ENCODE assay signal across 28 cellular contexts in the genomic region with DNA sequence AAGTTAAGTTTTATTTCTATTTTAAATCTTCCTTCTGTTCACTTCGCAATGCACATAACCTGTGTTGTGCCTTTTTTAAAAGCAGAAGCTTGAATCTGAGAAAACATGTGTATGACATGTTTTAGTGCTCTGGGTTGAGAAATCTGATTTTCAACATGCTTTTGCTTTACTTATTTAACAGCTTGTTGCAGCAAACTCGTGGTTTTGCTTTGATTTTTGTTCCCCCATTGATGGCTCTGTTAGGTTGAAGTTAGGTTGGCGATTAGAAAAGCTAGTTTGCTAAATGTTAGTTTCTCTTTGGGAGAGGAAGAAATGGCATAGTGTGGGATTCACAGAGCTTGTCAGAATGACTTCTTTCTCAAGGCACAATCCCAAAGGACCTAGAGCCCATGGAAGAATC.
DNase-seq lines count a peak whose midpoint lies in the region; ATAC-seq and TF ChIP-seq lines count a peak whose summit lies in the region.
"Had no signal": no experiment of that assay in that cellular context is flagged by ENCODE, and none has a peak within 500 bp of the region (broad histone marks: within the 10 kb centered on the region; RNA-seq: fewer than 3 reads in every experiment).

No MANE protein-coding gene starts in this region.

- in situ Hi-C loops in brain microvascular endothelial cell (cut with HindIII; ENCODE audit: low pct_ligation_motif_present, low sequenced_read_pairs), result no loop called here

- H3K4me3 Mint-ChIP-seq in CD14-positive monocyte (no peak overlapping the region), HFFc6 (peak overlapping the region; percentile 23; the same call in 1 of the 2 replicates), nephron progenitor cell (no peak overlapping the region)
- H3K4me3 Mint-ChIP-seq: activated CD4-positive, alpha-beta memory T cell treated with anti-CD3 and anti-CD28 coated beads, Interleukin-2, amount 10 ng/mL, durations not matched to agents 7 days and 5 days; activated naive CD8-positive, alpha-beta T cell treated with anti-CD3 and anti-CD28 coated beads, Interleukin-2, amount 10 ng/mL, durations not matched to agents 7 days and 5 days; effector memory CD8-positive, alpha-beta T cell; naive B cell; stimulated activated effector memory CD8-positive, alpha-beta T cell treated with anti-CD3 and anti-CD28 coated beads, Interleukin-12 subunit alpha, Interleukin-12 subunit beta, amount 100 ng/mL, for 72 hours had no signal

- peaks cover 68 to 69% of the 10 kb centered on the region in 2 donors for H3K36me3 Mint-ChIP-seq in CD14-positive monocyte
- H3K36me3 Mint-ChIP-seq in HFFc6 (ENCODE audit: low read depth), result peaks cover 31% of the 10 kb centered on the region
- peaks cover 64% of the 10 kb centered on the region for H3K36me3 Mint-ChIP-seq in nephron progenitor cell (ENCODE audit: low read depth)

- no peaks in the 10 kb centered on the region for H3K36me3 ChIP-seq in brain microvascular endothelial cell (replicated peaks)
- H3K36me3 ChIP-seq: prostate gland had no signal

- H3K27me3 Mint-ChIP-seq in CD14-positive monocyte (ENCODE audit: low read depth in 3 of 3) (no peaks in the 10 kb centered on the region), HFFc6 (ENCODE audit: insufficient read depth) (peaks cover 6% of the 10 kb centered on the region), nephron progenitor cell (ENCODE audit: low read depth, poor library complexity) (peaks cover 4% of the 10 kb centered on the region)
- H3K27me3 Mint-ChIP-seq: activated CD4-positive, alpha-beta memory T cell treated with anti-CD3 and anti-CD28 coated beads, Interleukin-2, amount 10 ng/mL, durations not matched to agents 7 days and 5 days; activated naive CD8-positive, alpha-beta T cell treated with anti-CD3 and anti-CD28 coated beads, Interleukin-2, amount 10 ng/mL, durations not matched to agents 7 days and 5 days; effector memory CD8-positive, alpha-beta T cell; naive B cell had no signal

- H3K27me3 ChIP-seq in brain microvascular endothelial cell (replicated peaks), result no peaks in the 10 kb centered on the region
- H3K27me3 ChIP-seq: right lobe of liver, upper lobe of right lung had no signal

- H3K4me1 Mint-ChIP-seq in CD14-positive monocyte (no peaks in the 10 kb centered on the region), HFFc6 (ENCODE audit: low read depth) (peaks cover 52% of the 10 kb centered on the region), nephron progenitor cell (peaks cover 25% of the 10 kb centered on the region)

- H3K27ac Mint-ChIP-seq in CD14-positive monocyte (peak overlapping the region in 4 of 7 donors; percentile 8 to 57 (median 14)), HFFc6 (peak overlapping the region; percentile 25), nephron progenitor cell (peak overlapping the region; percentile 19)
- H3K27ac Mint-ChIP-seq: activated CD4-positive, alpha-beta memory T cell treated with anti-CD3 and anti-CD28 coated beads, Interleukin-2, amount 10 ng/mL, durations not matched to agents 7 days and 5 days; activated naive CD8-positive, alpha-beta T cell treated with anti-CD3 and anti-CD28 coated beads, Interleukin-2, amount 10 ng/mL, durations not matched to agents 7 days and 5 days; stimulated activated effector memory CD8-positive, alpha-beta T cell treated with anti-CD3 and anti-CD28 coated beads, Interleukin-12 subunit alpha, Interleukin-12 subunit beta, amount 100 ng/mL, for 72 hours had no signal

- peak overlapping the region; percentile 98 for H3K27ac ChIP-seq in brain microvascular endothelial cell
- H3K27ac ChIP-seq: prostate gland, right lobe of liver, upper lobe of right lung had no signal

- H3K9me3 Mint-ChIP-seq in CD14-positive monocyte (peaks cover 0 to 2% (median 0%) of the 10 kb centered on the region in 7 donors), HFFc6 (no peaks in the 10 kb centered on the region), nephron progenitor cell (no peaks in the 10 kb centered on the region)
- H3K9me3 Mint-ChIP-seq: activated CD4-positive, alpha-beta memory T cell treated with anti-CD3 and anti-CD28 coated beads, Interleukin-2, amount 10 ng/mL, durations not matched to agents 7 days and 5 days; activated naive CD8-positive, alpha-beta T cell treated with anti-CD3 and anti-CD28 coated beads, Interleukin-2, amount 10 ng/mL, durations not matched to agents 7 days and 5 days; effector memory CD8-positive, alpha-beta T cell; naive B cell; stimulated activated effector memory CD8-positive, alpha-beta T cell treated with anti-CD3 and anti-CD28 coated beads, Interleukin-12 subunit alpha, Interleukin-12 subunit beta, amount 100 ng/mL, for 72 hours had no signal

- ATAC-seq in HG03139 (IDR thresholded peaks at IDR 0.05; ENCODE audit: unreplicated experiment) (no peak), GM18870 (IDR thresholded peaks at IDR 0.05; ENCODE audit: unreplicated experiment) (no peak)
- ATAC-seq: effector memory CD8-positive, alpha-beta T cell; right lobe of liver; stimulated activated effector memory CD8-positive, alpha-beta T cell treated with anti-CD3 and anti-CD28 coated beads, Interleukin-12 subunit alpha, Interleukin-12 subunit beta, amount 100 ng/mL, for 72 hours; upper lobe of right lung had no signal

- H3K4me3 ChIP-seq in brain microvascular endothelial cell (ENCODE audit: low read depth, low read length), result no peak overlapping the region
- no peak overlapping the region for H3K4me3 ChIP-seq in foreskin fibroblast (ENCODE audit: low read depth in 1 of 2, low read length in 2 of 2)
- H3K4me3 ChIP-seq: prostate gland, right lobe of liver, upper lobe of right lung had no signal

- TF ChIP-seq CTCF in CD14-positive monocyte (IDR thresholded peaks at IDR 0.05), result no peak
- no peak for TF ChIP-seq CTCF in HFFc6 (IDR thresholded peaks at IDR 0.05)
- no peak for TF ChIP-seq CTCF in brain microvascular endothelial cell (IDR thresholded peaks at IDR 0.05; ENCODE audit: low read depth, low read length, missing control alignments)
- TF ChIP-seq CTCF in nephron progenitor cell (IDR thresholded peaks at IDR 0.05), result no peak
- TF ChIP-seq CTCF in foreskin fibroblast (IDR thresholded peaks at IDR 0.05; ENCODE audit: low read depth, low read length), result no peak

- DNase-seq in CD14-positive monocyte (ENCODE audit: low spot score) (no peak), HFFc6 (no peak), brain microvascular endothelial cell (no peak), nephron progenitor cell (no peak), foreskin fibroblast (no peak), D341Med (ENCODE audit: low spot score) (no peak)
- DNase-seq: activated CD4-positive, alpha-beta memory T cell treated with anti-CD3 and anti-CD28 coated beads, Interleukin-2, amount 10 ng/mL, durations not matched to agents 7 days and 5 days; activated naive CD8-positive, alpha-beta T cell treated with anti-CD3 and anti-CD28 coated beads, Interleukin-2, amount 10 ng/mL, durations not matched to agents 7 days and 5 days; central memory CD4-positive, alpha-beta T cell; cortex of kidney; effector memory CD8-positive, alpha-beta T cell; H7; kidney glomerular epithelial cell; midbrain; naive B cell; NCI-H1092 treated with DMSO at 0.1 percent for 48 hours; NCI-H187; NCI-H82; nucleus accumbens; right lobe of liver; SHP77 treated with DMSO at 0.1 percent for 48 hours; substantia nigra; SW 1271; upper lobe of right lung had no signal

- intact Hi-C loops in CD14-positive monocyte (cut with micrococcal nuclease), result no loop called here
